Comparison of ENCODE assay signal across 24 cellular contexts in genomic region chr2:14018620-14019019, GRCh38.
"Had no signal": no experiment of that assay in that cellular context is flagged by ENCODE, and none has a peak within 500 bp of the region (broad histone marks: within the 10 kb centered on the region; RNA-seq: fewer than 3 reads in every experiment).

No MANE protein-coding gene starts in this region.

- DNase-seq: dermis blood vessel endothelial cell; dorsolateral prefrontal cortex; effector CD4-positive, alpha-beta T cell; effector memory CD4-positive, alpha-beta T cell; foreskin keratinocyte; gastrocnemius medialis; glutamatergic neuron; head of caudate nucleus; heart right ventricle; hippocampal formation; left cardiac atrium; left lung; left ventricle myocardium superior; lower lobe of right lung; mesenchymal stem cell; mucosa of descending colon; naive B cell had no signal

- H3K9me3 ChIP-seq: esophagus muscularis mucosa, gastrocnemius medialis, heart right ventricle, left lung, lower lobe of right lung, mucosa of descending colon had no signal

- H3K27me3 ChIP-seq: esophagus muscularis mucosa, foreskin keratinocyte, gastrocnemius medialis, heart right ventricle, left lung had no signal

- H3K4me3 ChIP-seq: coronary artery, dorsolateral prefrontal cortex, esophagus muscularis mucosa, gastrocnemius medialis, heart right ventricle, left lung, lower lobe of right lung, mucosa of descending colon had no signal

- H3K9me3 Mint-ChIP-seq: mesothelial cell of epicardium had no signal

- H3K27ac ChIP-seq: coronary artery, dorsolateral prefrontal cortex, esophagus muscularis mucosa, foreskin keratinocyte, gastrocnemius medialis, heart right ventricle, left lung, lower lobe of right lung had no signal

- H3K27ac Mint-ChIP-seq: mesothelial cell of epicardium, naive B cell had no signal

- H3K36me3 ChIP-seq: esophagus muscularis mucosa, gastrocnemius medialis, heart right ventricle, left lung, lower lobe of right lung had no signal

- ATAC-seq: foreskin keratinocyte, gastrocnemius medialis, heart right ventricle, left cardiac atrium, left lung, left ventricle myocardium superior, lower lobe of right lung, mucosa of descending colon had no signal

- H3K27me3 Mint-ChIP-seq: naive B cell had no signal

- H3K4me1 Mint-ChIP-seq: mesothelial cell of epicardium, naive B cell had no signal

- H3K4me1 ChIP-seq: gastrocnemius medialis, heart right ventricle, left lung, lower lobe of right lung had no signal

- H3K4me3 Mint-ChIP-seq: mesothelial cell of epicardium, naive B cell had no signal

- H3K36me3 Mint-ChIP-seq: mesothelial cell of epicardium, naive B cell had no signal

- FAIRE-seq: colon, endothelial cell of umbilical vein, islet of Langerhans, keratinocyte had no signal
